In genomic region chr11:133661867-133662266, GRCh38 we compare ENCODE assay signal across 27 cellular contexts.
"Had no signal": no experiment of that assay in that cellular context is flagged by ENCODE, and none has a peak within 500 bp of the region (broad histone marks: within the 10 kb centered on the region; RNA-seq: fewer than 3 reads in every experiment).

No MANE protein-coding gene starts in this region.

- H3K4me3 Mint-ChIP-seq: activated CD4-positive, alpha-beta memory T cell treated with anti-CD3 and anti-CD28 coated beads for 36 hours; activated CD4-positive, alpha-beta T cell treated with anti-CD3 and anti-CD28 coated beads for 36 hours; activated CD4-positive, alpha-beta T cell treated with anti-CD3 and anti-CD28 coated beads, Interleukin-2, amount 10 ng/mL, durations not matched to agents 24 days and 14 days; activated CD8-positive, alpha-beta memory T cell treated with anti-CD3 and anti-CD28 coated beads, Interleukin-2, amount 10 ng/mL, durations not matched to agents 7 days and 5 days; activated CD8-positive, alpha-beta T cell treated with anti-CD3 and anti-CD28 coated beads, Interleukin-2, amount 10 ng/mL, durations not matched to agents 7 days and 5 days; activated naive CD4-positive, alpha-beta T cell treated with anti-CD3 and anti-CD28 coated beads for 36 hours; activated naive CD4-positive, alpha-beta T cell treated with anti-CD3 and anti-CD28 coated beads, Interleukin-2, amount 50 U/mL, for 24 hours; activated naive CD8-positive, alpha-beta T cell treated with anti-CD3 and anti-CD28 coated beads for 36 hours; activated naive CD8-positive, alpha-beta T cell treated with anti-CD3 and anti-CD28 coated beads, Interleukin-2, amount 50 U/mL, for 24 hours; activated T-helper 1 cell treated with anti-CD3 and anti-CD28 coated beads, Interleukin-12 subunit alpha, Interleukin-12 subunit beta, Interleukin-2, Interleukin-4 antibody, amounts not matched to agents 30 ng/mL and 10 ng/mL and 1 ng/mL, durations not matched to agents 14 hours and 24 hours and 36 hours; central memory CD8-positive, alpha-beta T cell; dendritic cell treated with granulocyte-macrophage colony-stimulating factor and Interleukin-4, amounts not matched to agents 40 ng/mL and 50 ng/mL, for 4 days; endodermal cell had no signal

- H3K27ac Mint-ChIP-seq: activated CD4-positive, alpha-beta memory T cell treated with anti-CD3 and anti-CD28 coated beads for 36 hours; activated CD4-positive, alpha-beta T cell treated with anti-CD3 and anti-CD28 coated beads for 36 hours; activated CD4-positive, alpha-beta T cell treated with anti-CD3 and anti-CD28 coated beads, Interleukin-2, amount 10 ng/mL, durations not matched to agents 24 days and 14 days; activated CD8-positive, alpha-beta memory T cell treated with anti-CD3 and anti-CD28 coated beads, Interleukin-2, amount 10 ng/mL, durations not matched to agents 7 days and 5 days; activated CD8-positive, alpha-beta T cell treated with anti-CD3 and anti-CD28 coated beads, Interleukin-2, amount 10 ng/mL, durations not matched to agents 7 days and 5 days; activated naive CD4-positive, alpha-beta T cell treated with anti-CD3 and anti-CD28 coated beads for 36 hours; activated naive CD4-positive, alpha-beta T cell treated with anti-CD3 and anti-CD28 coated beads, Interleukin-2, amount 50 U/mL, for 24 hours; activated naive CD8-positive, alpha-beta T cell treated with anti-CD3 and anti-CD28 coated beads for 36 hours; activated naive CD8-positive, alpha-beta T cell treated with anti-CD3 and anti-CD28 coated beads, Interleukin-2, amount 50 U/mL, for 24 hours; activated T-helper 1 cell treated with anti-CD3 and anti-CD28 coated beads, Interleukin-12 subunit alpha, Interleukin-12 subunit beta, Interleukin-2, Interleukin-4 antibody, amounts not matched to agents 30 ng/mL and 10 ng/mL and 1 ng/mL, durations not matched to agents 14 hours and 24 hours and 36 hours; activated T-helper 2 cell treated with anti-CD3 and anti-CD28 coated beads, Interferon-gamma antibody, Interleukin-2, Interleukin-4, amounts not matched to agents 10 μg/mL and 5 μg/mL and 100 μg/mL, durations not matched to agents 14 hours and 24 hours and 36 hours; dendritic cell treated with granulocyte-macrophage colony-stimulating factor and Interleukin-4, amounts not matched to agents 40 ng/mL and 50 ng/mL, for 4 days; endodermal cell had no signal

- H3K27me3 Mint-ChIP-seq: activated CD4-positive, alpha-beta memory T cell treated with anti-CD3 and anti-CD28 coated beads for 36 hours; activated CD4-positive, alpha-beta T cell treated with anti-CD3 and anti-CD28 coated beads for 36 hours; activated CD4-positive, alpha-beta T cell treated with anti-CD3 and anti-CD28 coated beads, Interleukin-2, amount 10 ng/mL, durations not matched to agents 24 days and 14 days; activated CD8-positive, alpha-beta memory T cell treated with anti-CD3 and anti-CD28 coated beads, Interleukin-2, amount 10 ng/mL, durations not matched to agents 7 days and 5 days; activated naive CD8-positive, alpha-beta T cell treated with anti-CD3 and anti-CD28 coated beads for 36 hours; central memory CD8-positive, alpha-beta T cell; dendritic cell treated with granulocyte-macrophage colony-stimulating factor and Interleukin-4, amounts not matched to agents 40 ng/mL and 50 ng/mL, for 4 days had no signal

- DNase-seq: activated CD4-positive, alpha-beta memory T cell treated with anti-CD3 and anti-CD28 coated beads for 36 hours; activated CD4-positive, alpha-beta T cell treated with anti-CD3 and anti-CD28 coated beads for 36 hours; activated CD4-positive, alpha-beta T cell treated with anti-CD3 and anti-CD28 coated beads, Interleukin-2, amount 10 ng/mL, durations not matched to agents 24 days and 14 days; activated CD4-positive, CD25-positive, alpha-beta regulatory T cell; activated CD4-positive, CD25-positive, alpha-beta regulatory T cell treated with anti-CD3 and anti-CD28 coated beads, Interleukin-2, amount 50 U/mL, for 72 hours; activated CD8-positive, alpha-beta memory T cell treated with anti-CD3 and anti-CD28 coated beads, Interleukin-2, amount 10 ng/mL, durations not matched to agents 7 days and 5 days; activated CD8-positive, alpha-beta memory T cell treated with anti-CD3 and anti-CD28 coated beads, Interleukin-2, amount 50 U/mL, for 4 hours; activated CD8-positive, alpha-beta T cell treated with anti-CD3 and anti-CD28 coated beads, Interleukin-2, amount 10 ng/mL, durations not matched to agents 7 days and 5 days; activated effector memory CD4-positive, alpha-beta T cell treated with anti-CD3 and anti-CD28 coated beads, Interleukin-2, amount 50 U/mL, for 16 hours; activated naive CD4-positive, alpha-beta T cell treated with anti-CD3 and anti-CD28 coated beads for 36 hours; activated naive CD8-positive, alpha-beta T cell treated with anti-CD3 and anti-CD28 coated beads for 36 hours; activated naive CD8-positive, alpha-beta T cell treated with anti-CD3 and anti-CD28 coated beads, Interleukin-2, amount 50 U/mL, for 24 hours; activated T-cell treated with anti-CD3 and anti-CD28 coated beads, Interleukin-2, amount 50 U/mL, for 1 hour; activated T-cell treated with anti-CD3 and anti-CD28 coated beads, Interleukin-2, amount 50 U/mL, for 48 hours; adrenal gland; brain microvascular endothelial cell; effector memory CD4-positive, alpha-beta T cell; endodermal cell; foreskin fibroblast; glutamatergic neuron; heart right ventricle; T-helper 2 cell had no signal

- H3K4me1 Mint-ChIP-seq: activated CD4-positive, alpha-beta T cell treated with anti-CD3 and anti-CD28 coated beads for 36 hours; activated CD4-positive, alpha-beta T cell treated with anti-CD3 and anti-CD28 coated beads, Interleukin-2, amount 10 ng/mL, durations not matched to agents 24 days and 14 days; activated naive CD4-positive, alpha-beta T cell treated with anti-CD3 and anti-CD28 coated beads, Interleukin-2, amount 50 U/mL, for 24 hours; activated naive CD8-positive, alpha-beta T cell treated with anti-CD3 and anti-CD28 coated beads for 36 hours; activated naive CD8-positive, alpha-beta T cell treated with anti-CD3 and anti-CD28 coated beads, Interleukin-2, amount 50 U/mL, for 24 hours; central memory CD8-positive, alpha-beta T cell had no signal

- H3K9me3 Mint-ChIP-seq: activated CD4-positive, alpha-beta T cell treated with anti-CD3 and anti-CD28 coated beads, Interleukin-2, amount 10 ng/mL, durations not matched to agents 24 days and 14 days; activated naive CD4-positive, alpha-beta T cell treated with anti-CD3 and anti-CD28 coated beads for 36 hours; activated naive CD8-positive, alpha-beta T cell treated with anti-CD3 and anti-CD28 coated beads for 36 hours; activated T-helper 2 cell treated with anti-CD3 and anti-CD28 coated beads, Interferon-gamma antibody, Interleukin-2, Interleukin-4, amounts not matched to agents 10 μg/mL and 5 μg/mL and 100 μg/mL, durations not matched to agents 14 hours and 24 hours and 36 hours had no signal

- H3K36me3 Mint-ChIP-seq: activated CD4-positive, alpha-beta memory T cell treated with anti-CD3 and anti-CD28 coated beads for 36 hours; activated CD8-positive, alpha-beta memory T cell treated with anti-CD3 and anti-CD28 coated beads, Interleukin-2, amount 10 ng/mL, durations not matched to agents 7 days and 5 days; activated naive CD4-positive, alpha-beta T cell treated with anti-CD3 and anti-CD28 coated beads, Interleukin-2, amount 50 U/mL, for 24 hours; activated naive CD8-positive, alpha-beta T cell treated with anti-CD3 and anti-CD28 coated beads for 36 hours had no signal
